ENCODE assay signal across 1 cellular context in the genomic region with DNA sequence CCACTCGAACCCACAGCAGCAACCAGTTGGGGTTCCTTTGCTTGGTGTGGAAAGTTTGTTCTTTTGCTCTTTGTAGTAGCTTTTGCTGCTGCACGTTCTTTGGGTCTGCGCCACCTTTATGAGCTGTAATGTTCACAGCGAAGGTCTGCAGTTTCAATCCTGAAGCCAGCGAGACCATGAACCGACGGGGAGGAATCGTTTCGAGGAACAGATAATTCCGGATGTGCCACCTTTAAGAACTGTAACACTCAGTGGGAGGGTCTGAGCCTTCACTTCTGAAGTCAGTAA.
TF ChIP-seq lines count a peak whose summit lies in the region.

No MANE protein-coding gene starts in this region.

TF ChIP-seq in K562, 482 proteins besides CTCF, POLR2A, EP300 and RAD21:
- TF ChIP-seq CCAR2 (IDR thresholded peaks at IDR 0.05; ENCODE audit: low read depth, low read length) (no peak), FOXP1 (CRISPR knock-in tag; IDR thresholded peaks at IDR 0.05) (no peak), CEBPB (tag; IDR thresholded peaks at IDR 0.05) (no peak), TEAD4 (IDR thresholded peaks at IDR 0.05; ENCODE audit: low read length) (no peak), TEAD4 (CRISPR knock-in tag; IDR thresholded peaks at IDR 0.05; ENCODE audit: borderline replicate concordance) (no peak), SREBF1 (IDR thresholded peaks at IDR 0.05; ENCODE audit: borderline replicate concordance, low read depth, low read length) (no peak), MLX (CRISPR knock-in tag; conservative IDR thresholded peaks at IDR 0.05) (no peak), PTTG1 (tag; IDR thresholded peaks at IDR 0.05; ENCODE audit: low read depth) (no peak), ERF (CRISPR knock-in tag; IDR thresholded peaks at IDR 0.05) (no peak), TGIF2 (CRISPR knock-in tag; IDR thresholded peaks at IDR 0.05) (no peak), PYGO2 (tag; IDR thresholded peaks at IDR 0.05) (no peak), ZNF24 (IDR thresholded peaks at IDR 0.05) (no peak), PHB (CRISPR knock-in tag; IDR thresholded peaks at IDR 0.05) (no peak), RB1 (IDR thresholded peaks at IDR 0.05; ENCODE audit: low read depth) (no peak)
- TF ChIP-seq, protein P1, sequence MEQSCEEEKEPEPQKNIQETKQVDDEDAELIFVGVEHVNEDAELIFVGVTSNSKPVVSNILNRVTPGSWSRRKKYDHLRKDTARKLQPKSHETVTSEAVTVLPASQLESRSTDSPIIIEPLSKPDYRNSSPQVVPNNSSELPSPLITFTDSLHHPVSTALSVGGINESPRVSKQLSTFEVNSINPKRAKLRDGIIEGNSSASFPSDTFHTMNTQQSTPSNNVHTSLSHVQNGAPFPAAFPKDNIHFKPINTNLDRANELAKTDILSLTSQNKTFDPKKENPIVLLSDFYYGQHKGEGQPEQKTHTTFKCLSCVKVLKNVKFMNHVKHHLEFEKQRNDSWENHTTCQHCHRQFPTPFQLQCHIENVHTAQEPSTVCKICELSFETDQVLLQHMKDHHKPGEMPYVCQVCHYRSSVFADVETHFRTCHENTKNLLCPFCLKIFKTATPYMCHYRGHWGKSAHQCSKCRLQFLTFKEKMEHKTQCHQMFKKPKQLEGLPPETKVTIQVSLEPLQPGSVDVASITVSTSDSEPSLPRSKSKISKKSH (CRISPR knock-in tag; IDR thresholded peaks at IDR 0.05): no peak
- TF ChIP-seq, protein P2, sequence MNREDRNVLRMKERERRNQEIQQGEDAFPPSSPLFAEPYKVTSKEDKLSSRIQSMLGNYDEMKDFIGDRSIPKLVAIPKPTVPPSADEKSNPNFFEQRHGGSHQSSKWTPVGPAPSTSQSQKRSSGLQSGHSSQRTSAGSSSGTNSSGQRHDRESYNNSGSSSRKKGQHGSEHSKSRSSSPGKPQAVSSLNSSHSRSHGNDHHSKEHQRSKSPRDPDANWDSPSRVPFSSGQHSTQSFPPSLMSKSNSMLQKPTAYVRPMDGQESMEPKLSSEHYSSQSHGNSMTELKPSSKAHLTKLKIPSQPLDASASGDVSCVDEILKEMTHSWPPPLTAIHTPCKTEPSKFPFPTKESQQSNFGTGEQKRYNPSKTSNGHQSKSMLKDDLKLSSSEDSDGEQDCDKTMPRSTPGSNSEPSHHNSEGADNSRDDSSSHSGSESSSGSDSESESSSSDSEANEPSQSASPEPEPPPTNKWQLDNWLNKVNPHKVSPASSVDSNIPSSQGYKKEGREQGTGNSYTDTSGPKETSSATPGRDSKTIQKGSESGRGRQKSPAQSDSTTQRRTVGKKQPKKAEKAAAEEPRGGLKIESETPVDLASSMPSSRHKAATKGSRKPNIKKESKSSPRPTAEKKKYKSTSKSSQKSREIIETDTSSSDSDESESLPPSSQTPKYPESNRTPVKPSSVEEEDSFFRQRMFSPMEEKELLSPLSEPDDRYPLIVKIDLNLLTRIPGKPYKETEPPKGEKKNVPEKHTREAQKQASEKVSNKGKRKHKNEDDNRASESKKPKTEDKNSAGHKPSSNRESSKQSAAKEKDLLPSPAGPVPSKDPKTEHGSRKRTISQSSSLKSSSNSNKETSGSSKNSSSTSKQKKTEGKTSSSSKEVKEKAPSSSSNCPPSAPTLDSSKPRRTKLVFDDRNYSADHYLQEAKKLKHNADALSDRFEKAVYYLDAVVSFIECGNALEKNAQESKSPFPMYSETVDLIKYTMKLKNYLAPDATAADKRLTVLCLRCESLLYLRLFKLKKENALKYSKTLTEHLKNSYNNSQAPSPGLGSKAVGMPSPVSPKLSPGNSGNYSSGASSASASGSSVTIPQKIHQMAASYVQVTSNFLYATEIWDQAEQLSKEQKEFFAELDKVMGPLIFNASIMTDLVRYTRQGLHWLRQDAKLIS (CRISPR knock-in tag; IDR thresholded peaks at IDR 0.05): no peak
